1 cellular context compared by ENCODE assay signal in the genomic region with DNA sequence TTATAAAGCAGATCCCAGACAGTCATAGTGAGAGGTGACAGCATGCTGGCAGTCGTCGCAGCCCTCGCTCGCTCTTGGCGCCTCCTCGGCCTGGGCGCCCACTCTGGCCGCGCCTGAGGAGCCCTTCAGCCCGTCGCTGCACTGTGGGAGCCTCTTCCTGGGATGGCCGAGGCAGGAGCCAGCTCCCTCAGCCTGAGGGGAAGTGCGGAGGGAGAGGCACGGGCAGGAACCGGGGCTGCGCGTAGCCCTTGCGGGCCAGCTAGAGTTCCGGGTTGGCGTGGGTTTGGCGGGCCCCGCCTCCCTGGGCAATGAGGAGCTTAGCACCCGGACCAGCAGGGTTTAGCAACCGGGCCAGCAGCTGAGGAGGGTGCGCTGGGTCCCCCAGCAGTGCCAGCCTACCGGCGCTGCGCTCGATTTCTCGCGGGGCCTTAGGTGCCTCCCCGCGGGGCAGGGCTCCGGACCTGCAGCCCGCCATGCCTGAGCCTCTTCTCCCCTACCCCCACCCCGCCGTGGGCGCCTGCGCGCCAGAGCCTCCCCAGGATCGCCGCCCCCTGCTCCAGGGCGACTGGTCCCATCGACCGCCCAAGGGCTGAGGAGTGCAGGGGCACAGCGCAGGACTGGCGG.
TF ChIP-seq lines count a peak whose summit lies in the region.

No MANE protein-coding gene starts in this region.

TF ChIP-seq in GM23338, 12 proteins besides CTCF, POLR2A, EP300 and RAD21 (continued from another document):
- TF ChIP-seq, protein P1, sequence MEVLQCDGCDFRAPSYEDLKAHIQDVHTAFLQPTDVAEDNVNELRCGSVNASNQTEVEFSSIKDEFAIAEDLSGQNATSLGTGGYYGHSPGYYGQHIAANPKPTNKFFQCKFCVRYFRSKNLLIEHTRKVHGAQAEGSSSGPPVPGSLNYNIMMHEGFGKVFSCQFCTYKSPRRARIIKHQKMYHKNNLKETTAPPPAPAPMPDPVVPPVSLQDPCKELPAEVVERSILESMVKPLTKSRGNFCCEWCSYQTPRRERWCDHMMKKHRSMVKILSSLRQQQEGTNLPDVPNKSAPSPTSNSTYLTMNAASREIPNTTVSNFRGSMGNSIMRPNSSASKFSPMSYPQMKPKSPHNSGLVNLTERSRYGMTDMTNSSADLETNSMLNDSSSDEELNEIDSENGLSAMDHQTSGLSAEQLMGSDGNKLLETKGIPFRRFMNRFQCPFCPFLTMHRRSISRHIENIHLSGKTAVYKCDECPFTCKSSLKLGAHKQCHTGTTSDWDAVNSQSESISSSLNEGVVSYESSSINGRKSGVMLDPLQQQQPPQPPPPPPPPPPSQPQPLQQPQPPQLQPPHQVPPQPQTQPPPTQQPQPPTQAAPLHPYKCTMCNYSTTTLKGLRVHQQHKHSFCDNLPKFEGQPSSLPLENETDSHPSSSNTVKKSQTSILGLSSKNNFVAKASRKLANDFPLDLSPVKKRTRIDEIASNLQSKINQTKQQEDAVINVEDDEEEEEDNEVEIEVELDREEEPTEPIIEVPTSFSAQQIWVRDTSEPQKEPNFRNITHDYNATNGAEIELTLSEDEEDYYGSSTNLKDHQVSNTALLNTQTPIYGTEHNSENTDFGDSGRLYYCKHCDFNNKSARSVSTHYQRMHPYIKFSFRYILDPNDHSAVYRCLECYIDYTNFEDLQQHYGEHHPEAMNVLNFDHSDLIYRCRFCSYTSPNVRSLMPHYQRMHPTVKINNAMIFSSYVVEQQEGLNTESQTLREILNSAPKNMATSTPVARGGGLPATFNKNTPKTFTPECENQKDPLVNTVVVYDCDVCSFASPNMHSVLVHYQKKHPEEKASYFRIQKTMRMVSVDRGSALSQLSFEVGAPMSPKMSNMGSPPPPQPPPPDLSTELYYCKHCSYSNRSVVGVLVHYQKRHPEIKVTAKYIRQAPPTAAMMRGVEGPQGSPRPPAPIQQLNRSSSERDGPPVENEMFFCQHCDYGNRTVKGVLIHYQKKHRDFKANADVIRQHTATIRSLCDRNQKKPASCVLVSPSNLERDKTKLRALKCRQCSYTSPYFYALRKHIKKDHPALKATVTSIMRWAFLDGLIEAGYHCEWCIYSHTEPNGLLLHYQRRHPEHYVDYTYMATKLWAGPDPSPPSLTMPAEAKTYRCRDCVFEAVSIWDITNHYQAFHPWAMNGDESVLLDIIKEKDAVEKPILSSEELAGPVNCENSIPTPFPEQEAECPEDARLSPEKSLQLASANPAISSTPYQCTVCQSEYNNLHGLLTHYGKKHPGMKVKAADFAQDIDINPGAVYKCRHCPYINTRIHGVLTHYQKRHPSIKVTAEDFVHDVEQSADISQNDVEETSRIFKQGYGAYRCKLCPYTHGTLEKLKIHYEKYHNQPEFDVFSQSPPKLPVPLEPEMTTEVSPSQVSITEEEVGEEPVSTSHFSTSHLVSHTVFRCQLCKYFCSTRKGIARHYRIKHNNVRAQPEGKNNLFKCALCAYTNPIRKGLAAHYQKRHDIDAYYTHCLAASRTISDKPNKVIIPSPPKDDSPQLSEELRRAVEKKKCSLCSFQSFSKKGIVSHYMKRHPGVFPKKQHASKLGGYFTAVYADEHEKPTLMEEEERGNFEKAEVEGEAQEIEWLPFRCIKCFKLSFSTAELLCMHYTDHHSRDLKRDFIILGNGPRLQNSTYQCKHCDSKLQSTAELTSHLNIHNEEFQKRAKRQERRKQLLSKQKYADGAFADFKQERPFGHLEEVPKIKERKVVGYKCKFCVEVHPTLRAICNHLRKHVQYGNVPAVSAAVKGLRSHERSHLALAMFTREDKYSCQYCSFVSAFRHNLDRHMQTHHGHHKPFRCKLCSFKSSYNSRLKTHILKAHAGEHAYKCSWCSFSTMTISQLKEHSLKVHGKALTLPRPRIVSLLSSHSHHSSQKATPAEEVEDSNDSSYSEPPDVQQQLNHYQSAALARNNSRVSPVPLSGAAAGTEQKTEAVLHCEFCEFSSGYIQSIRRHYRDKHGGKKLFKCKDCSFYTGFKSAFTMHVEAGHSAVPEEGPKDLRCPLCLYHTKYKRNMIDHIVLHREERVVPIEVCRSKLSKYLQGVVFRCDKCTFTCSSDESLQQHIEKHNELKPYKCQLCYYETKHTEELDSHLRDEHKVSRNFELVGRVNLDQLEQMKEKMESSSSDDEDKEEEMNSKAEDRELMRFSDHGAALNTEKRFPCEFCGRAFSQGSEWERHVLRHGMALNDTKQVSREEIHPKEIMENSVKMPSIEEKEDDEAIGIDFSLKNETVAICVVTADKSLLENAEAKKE (CRISPR knock-in tag; IDR thresholded peaks at IDR 0.05) = no peak
- TF ChIP-seq ZNF331 (CRISPR knock-in tag; IDR thresholded peaks at IDR 0.05; ENCODE audit: low read depth) (no peak), NANOG (IDR thresholded peaks at IDR 0.05; ENCODE audit: borderline replicate concordance) (no peak), POLR2AphosphoS5 (IDR thresholded peaks at IDR 0.05; ENCODE audit: low read depth) (no peak), EZH2 (IDR thresholded peaks at IDR 0.05; ENCODE audit: low read depth, unreplicated experiment) (no peak), EZH2phosphoT487 (IDR thresholded peaks at IDR 0.05; ENCODE audit: unreplicated experiment) (no peak), CREB1 (CRISPR knock-in tag; IDR thresholded peaks at IDR 0.05; ENCODE audit: low read depth) (no peak)
- TF ChIP-seq, protein P2, sequence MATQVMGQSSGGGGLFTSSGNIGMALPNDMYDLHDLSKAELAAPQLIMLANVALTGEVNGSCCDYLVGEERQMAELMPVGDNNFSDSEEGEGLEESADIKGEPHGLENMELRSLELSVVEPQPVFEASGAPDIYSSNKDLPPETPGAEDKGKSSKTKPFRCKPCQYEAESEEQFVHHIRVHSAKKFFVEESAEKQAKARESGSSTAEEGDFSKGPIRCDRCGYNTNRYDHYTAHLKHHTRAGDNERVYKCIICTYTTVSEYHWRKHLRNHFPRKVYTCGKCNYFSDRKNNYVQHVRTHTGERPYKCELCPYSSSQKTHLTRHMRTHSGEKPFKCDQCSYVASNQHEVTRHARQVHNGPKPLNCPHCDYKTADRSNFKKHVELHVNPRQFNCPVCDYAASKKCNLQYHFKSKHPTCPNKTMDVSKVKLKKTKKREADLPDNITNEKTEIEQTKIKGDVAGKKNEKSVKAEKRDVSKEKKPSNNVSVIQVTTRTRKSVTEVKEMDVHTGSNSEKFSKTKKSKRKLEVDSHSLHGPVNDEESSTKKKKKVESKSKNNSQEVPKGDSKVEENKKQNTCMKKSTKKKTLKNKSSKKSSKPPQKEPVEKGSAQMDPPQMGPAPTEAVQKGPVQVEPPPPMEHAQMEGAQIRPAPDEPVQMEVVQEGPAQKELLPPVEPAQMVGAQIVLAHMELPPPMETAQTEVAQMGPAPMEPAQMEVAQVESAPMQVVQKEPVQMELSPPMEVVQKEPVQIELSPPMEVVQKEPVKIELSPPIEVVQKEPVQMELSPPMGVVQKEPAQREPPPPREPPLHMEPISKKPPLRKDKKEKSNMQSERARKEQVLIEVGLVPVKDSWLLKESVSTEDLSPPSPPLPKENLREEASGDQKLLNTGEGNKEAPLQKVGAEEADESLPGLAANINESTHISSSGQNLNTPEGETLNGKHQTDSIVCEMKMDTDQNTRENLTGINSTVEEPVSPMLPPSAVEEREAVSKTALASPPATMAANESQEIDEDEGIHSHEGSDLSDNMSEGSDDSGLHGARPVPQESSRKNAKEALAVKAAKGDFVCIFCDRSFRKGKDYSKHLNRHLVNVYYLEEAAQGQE (IDR thresholded peaks at IDR 0.05; ENCODE audit: unreplicated experiment) = no peak
